ENCODE assay signal across 15 cellular contexts in genomic region chr17:47295037-47295873, GRCh38. TPM values are rescaled to one million over a fixed set of nuclear protein-coding genes. Genes with fewer than 3 reads are reported as not detected.
DNase-seq lines count a peak whose midpoint lies in the region; ATAC-seq and TF ChIP-seq lines count a peak whose summit lies in the region.
"Had no signal": no experiment of that assay in that cellular context is flagged by ENCODE, and none has a peak within 500 bp of the region (broad histone marks: within the 10 kb centered on the region; RNA-seq: fewer than 3 reads in every experiment).

No MANE protein-coding gene starts in this region.

- H3K4me1 Mint-ChIP-seq in chondrocyte (ENCODE audit: low read depth), result peaks cover 32% of the 10 kb centered on the region

- no peak overlapping the region for H3K4me3 Mint-ChIP-seq in chondrocyte (ENCODE audit: unreplicated experiment)
- H3K4me3 Mint-ChIP-seq: activated naive CD4-positive, alpha-beta T cell treated with anti-CD3 and anti-CD28 coated beads for 36 hours had no signal

- DNase-seq in MG63, result peak; percentile 61
- DNase-seq in chondrocyte (ENCODE audit: low spot score), result no peak
- peak; percentile 62 for DNase-seq in midbrain (lab: John Stamatoyannopoulos, UW)
- DNase-seq in substantia nigra (lab: John Stamatoyannopoulos, UW), result peak in 41 of 49 donors; percentile 8 to 73 (median 51)
- DNase-seq in inferior parietal cortex (ENCODE audit: extremely low spot score), result no peak
- DNase-seq: activated naive CD4-positive, alpha-beta T cell treated with anti-CD3 and anti-CD28 coated beads for 36 hours; cerebellar nuclear complex; GF-D8; KG1; NCI-H1417 treated with DMSO at 0.1 percent for 48 hours had no signal

- no peak for TF ChIP-seq CTCF in chondrocyte (IDR thresholded peaks at IDR 0.05)

- no peaks in the 10 kb centered on the region for H3K27me3 ChIP-seq in MG63

- no peaks in the 10 kb centered on the region for H3K9me3 Mint-ChIP-seq in chondrocyte (ENCODE audit: low read depth)
- H3K9me3 Mint-ChIP-seq: activated naive CD4-positive, alpha-beta T cell treated with anti-CD3 and anti-CD28 coated beads for 36 hours had no signal

- ATAC-seq in GM18873 (IDR thresholded peaks at IDR 0.05; ENCODE audit: low FRiP score, unreplicated experiment) (no peak), GM21619 (IDR thresholded peaks at IDR 0.05; ENCODE audit: unreplicated experiment) (no peak), GM18511 (IDR thresholded peaks at IDR 0.05; ENCODE audit: unreplicated experiment) (no peak)

- no peaks in the 10 kb centered on the region for H3K9me3 ChIP-seq in MG63

- no peak overlapping the region for H3K4me3 ChIP-seq in MG63
- H3K4me3 ChIP-seq: lung had no signal

- peaks cover 11% of the 10 kb centered on the region for H3K36me3 ChIP-seq in MG63

- peaks cover 2% of the 10 kb centered on the region for H3K36me3 Mint-ChIP-seq in chondrocyte (ENCODE audit: low read depth)

- peak overlapping the region; percentile 49 for H3K27ac Mint-ChIP-seq in chondrocyte (ENCODE audit: unreplicated experiment)
- H3K27ac Mint-ChIP-seq: activated naive CD4-positive, alpha-beta T cell treated with anti-CD3 and anti-CD28 coated beads for 36 hours had no signal

- peak overlapping the region; percentile 82 for H3K27ac ChIP-seq in substantia nigra (ENCODE audit: low read depth, low read length, poor library complexity, severe bottlenecking)
- H3K27ac ChIP-seq: parathyroid adenoma had no signal

- H3K27me3 Mint-ChIP-seq in chondrocyte (ENCODE audit: low read depth), result no peaks in the 10 kb centered on the region

RNA-seq across cellular contexts. Expression of gene EFCAB13, which starts 28.5 kb away (rescaled TPM):
- total RNA-seq in MG63 (2014; rRNA removed; shearing (Covaris generic); ENCODE audit: low replicate concordance), result 0.05 and 0.30 TPM in 2 replicates
- total RNA-seq in chondrocyte, result 1.5 to 3.2 TPM (median 2.5 TPM) in 3 replicates

RNA-seq across cellular contexts. Expression of gene ITGB3, which starts 41.6 kb away (rescaled TPM):
- total RNA-seq in MG63 (2014; rRNA removed; shearing (Covaris generic); ENCODE audit: low replicate concordance), result 12.1 and 13.6 TPM in 2 replicates
- 0.85 to 11.4 TPM (median 10.5 TPM) in 3 replicates for total RNA-seq in chondrocyte
- total RNA-seq: activated naive CD4-positive, alpha-beta T cell treated with anti-CD3 and anti-CD28 coated beads for 36 hours had no signal

Comparison
In these comparisons a context has a peak if more than half of its experiments do, and no peak if none do; other contexts are left out.
1. DNase-seq: peak in MG63 (single experiment), midbrain (single experiment) and substantia nigra (41 of 49); none in chondrocyte (single experiment) and inferior parietal cortex (single experiment).